Comparison of ENCODE assay signal across 14 cellular contexts in the genomic region with DNA sequence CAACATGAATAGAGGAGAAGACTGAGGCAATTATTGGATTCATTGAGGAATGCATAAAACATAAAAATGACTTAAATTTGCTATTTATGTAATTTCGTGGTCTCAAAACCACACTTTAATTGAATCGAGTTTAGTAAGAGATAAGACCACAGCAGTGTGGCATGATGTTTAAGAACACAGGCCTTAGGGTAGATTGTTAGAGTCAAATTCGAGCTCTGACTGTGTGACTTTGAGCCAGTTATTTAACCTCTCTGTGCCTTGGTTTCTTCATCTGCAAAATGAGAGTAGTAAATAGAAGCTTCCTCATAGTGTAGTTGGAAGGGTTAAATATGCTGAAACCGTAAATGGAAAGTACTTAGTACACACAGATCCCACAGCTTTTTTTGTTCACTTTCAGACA. TPM values are rescaled to one million over a fixed set of nuclear protein-coding genes. Genes with fewer than 3 reads are reported as not detected.
DNase-seq lines count a peak whose midpoint lies in the region; ATAC-seq and TF ChIP-seq lines count a peak whose summit lies in the region.
"Had no signal": no experiment of that assay in that cellular context is flagged by ENCODE, and none has a peak within 500 bp of the region (broad histone marks: within the 10 kb centered on the region; RNA-seq: fewer than 3 reads in every experiment).

No MANE protein-coding gene starts in this region.

- no peak overlapping the region for H2AFZ ChIP-seq in IMR-90 (replicated peaks; ENCODE audit: low read length, poor library complexity)

- H3K4me1 ChIP-seq in breast epithelium (no peaks in the 10 kb centered on the region), IMR-90 (ENCODE audit: control insufficient read depth, insufficient read depth, low read length) (peaks cover 9% of the 10 kb centered on the region), RWPE2 (ENCODE audit: insufficient read depth, poor library complexity, severe bottlenecking) (peaks cover 20% of the 10 kb centered on the region)

- no peak overlapping the region for H3K4me2 ChIP-seq in IMR-90 (ENCODE audit: low read depth, low read length)

- H3K27ac Mint-ChIP-seq in MCF 10A (ENCODE audit: low read depth, unreplicated experiment) = peak overlapping the region; percentile 96

- POLR2A ChIA-PET in MCF 10A (lab: Yijun Ruan, JAX) (interaction anchor here (0.7 to 4.5 kb wide), 4 partner anchors 10 to 1234 kb away, joined by 3 to 31 read pairs (median 3); partner anchors contain the start of gene FBXO33), IMR-90 (lab: Charles Lee; ENCODE audit: unreplicated experiment) (no interaction called here)

- no peak for ATAC-seq in IMR-90 (ENCODE audit: low read depth)
- no peak for ATAC-seq in RWPE2 (ENCODE audit: low read depth)
- ATAC-seq in GM21526 (IDR thresholded peaks at IDR 0.05; ENCODE audit: low FRiP score, unreplicated experiment) = no peak
- ATAC-seq: GM12878, HCT116 had no signal

- dilution Hi-C loops in IMR-90 (cut with HindIII; ENCODE audit: low sequenced_read_pairs, unreplicated experiment) = no loop called here

- no peak overlapping the region for H3K27ac ChIP-seq in breast epithelium
- H3K27ac ChIP-seq in IMR-90 (ENCODE audit: insufficient read depth, low read length) = no peak overlapping the region
- H3K27ac ChIP-seq in RWPE2 (ENCODE audit: poor library complexity, severe bottlenecking) = peak overlapping the region; percentile 79
- H3K27ac ChIP-seq: 22Rv1 had no signal

- peak overlapping the region; percentile 26; the same call in 1 of the 2 replicates for H2BK120ac ChIP-seq in IMR-90 (ENCODE audit: low read depth, low read length)

- H3K4me3 ChIP-seq in breast epithelium (no peak overlapping the region), IMR-90 (ENCODE audit: insufficient read depth, low read depth, low read length) (no peak overlapping the region), RWPE2 (ENCODE audit: severe bottlenecking) (no peak overlapping the region)
- H3K4me3 ChIP-seq: GM12878 had no signal

- H3K36me3 ChIP-seq in breast epithelium = no peaks in the 10 kb centered on the region
- H3K36me3 ChIP-seq in IMR-90 (ENCODE audit: control insufficient read depth, insufficient read depth, low read length) = no peaks in the 10 kb centered on the region
- no peaks in the 10 kb centered on the region for H3K36me3 ChIP-seq in RWPE2 (ENCODE audit: low read depth)

- H2BK15ac ChIP-seq in IMR-90 (ENCODE audit: low read depth, low read length) = no peak overlapping the region

- H3K4me1 Mint-ChIP-seq in MCF 10A (ENCODE audit: insufficient read depth, unreplicated experiment) = peaks cover 35% of the 10 kb centered on the region

- DNase-seq in MCF 10A (ENCODE audit: unreplicated experiment) (no peak), breast epithelium (ENCODE audit: low spot score in 2 of 2) (no peak), IMR-90 (no peak), RWPE2 (ENCODE audit: low spot score) (no peak), C1 segment of cervical spinal cord (lab: John Stamatoyannopoulos, UW) (no peak), NCI-H526 treated with DMSO at 0.1 percent for 48 hours (lab: John Stamatoyannopoulos, UW) (no peak), NCI-H510A treated with DMSO at 0.1 percent for 48 hours (lab: John Stamatoyannopoulos, UW) (no peak)
- DNase-seq: DMS53 had no signal

- H3K27me3 ChIP-seq in breast epithelium (no peaks in the 10 kb centered on the region), IMR-90 (ENCODE audit: control insufficient read depth, insufficient read depth, low read length) (no peaks in the 10 kb centered on the region), RWPE2 (ENCODE audit: insufficient read depth, poor library complexity, severe bottlenecking) (no peaks in the 10 kb centered on the region)

- TF ChIP-seq POLR2A in breast epithelium (IDR thresholded peaks at IDR 0.05) = no peak
- TF ChIP-seq POLR2A in IMR-90 (IDR thresholded peaks at IDR 0.05; ENCODE audit: low read depth, low read length) = no peak

- H2BK20ac ChIP-seq in IMR-90 (ENCODE audit: low read depth, low read length) = peak overlapping the region; percentile 11; the same call in 1 of the 2 replicates

- H3K36me3 Mint-ChIP-seq in MCF 10A (ENCODE audit: insufficient read depth, unreplicated experiment) = peaks cover 5% of the 10 kb centered on the region

- no peaks in the 10 kb centered on the region; the same call in 1 of the 2 replicates for H3K9me1 ChIP-seq in IMR-90 (ENCODE audit: insufficient read depth, low read length)

- BruUV-seq in MCF 10A (replicated peaks; lab: Mats Ljungman, UMichigan) (no TSS peak), IMR-90 (replicated peaks; lab: Mats Ljungman, UMichigan) (no TSS peak)

- H3K9me3 ChIP-seq in breast epithelium (no peaks in the 10 kb centered on the region), IMR-90 (ENCODE audit: control insufficient read depth, insufficient read depth, low read length) (no peaks in the 10 kb centered on the region), RWPE2 (ENCODE audit: severe bottlenecking) (no peaks in the 10 kb centered on the region)

- in situ Hi-C loops in IMR-90 (cut with MboI; ENCODE audit: low sequenced_read_pairs) = no loop called here

- intact Hi-C loops in MCF 10A (cut with micrococcal nuclease) (no loop called here), breast epithelium (cut with DNase I; ENCODE audit: low total_unique reads) (no loop called here), IMR-90 (cut with micrococcal nuclease) (loop anchor here (5.0 kb wide), 2 partner anchors 56 to 669 kb away; no protein-coding TSS in a partner anchor)

- no peak for TF ChIP-seq RAD21 in IMR-90 (IDR thresholded peaks at IDR 0.05; ENCODE audit: low read length)

- H3K9me3 Mint-ChIP-seq in MCF 10A (ENCODE audit: unreplicated experiment) = peaks cover 6% of the 10 kb centered on the region

- no peaks in the 10 kb centered on the region for H3K27me3 Mint-ChIP-seq in MCF 10A (ENCODE audit: insufficient read depth, unreplicated experiment)

- H2AK9ac ChIP-seq in IMR-90 (replicated peaks; ENCODE audit: low read depth, low read length, poor library complexity) = no peak overlapping the region

- no peak overlapping the region for H3K56ac ChIP-seq in IMR-90 (ENCODE audit: extremely low read depth, insufficient read depth, low read length)

- H3K9ac ChIP-seq in IMR-90 (ENCODE audit: low read depth, low read length) = no peak overlapping the region

- 0 out of 2 replicates have a peak overlapping the region, but pooled peaks have one; percentile 23 for H3K23ac ChIP-seq in IMR-90 (ENCODE audit: low read depth, low read length)

- H3K14ac ChIP-seq in IMR-90 (replicated peaks; ENCODE audit: low read depth, low read length) = no peak overlapping the region

- H2AK5ac ChIP-seq in IMR-90 (ENCODE audit: low read depth, low read length) = no peak overlapping the region

- TF ChIP-seq CTCF in MCF 10A (IDR thresholded peaks at IDR 0.05; ENCODE audit: unreplicated experiment) (no peak), breast epithelium (IDR thresholded peaks at IDR 0.05) (no peak), IMR-90 (conservative IDR thresholded peaks at IDR 0.05; ENCODE audit: low read depth, low read length) (no peak), RWPE2 (IDR thresholded peaks at IDR 0.05; ENCODE audit: poor library complexity, severe bottlenecking) (no peak)

- peak overlapping the region in 1 of 2 experiments; percentile 7; a peak in 2 of 4 replicates for H4K8ac ChIP-seq in IMR-90 (ENCODE audit: low read depth in 2 of 2, low read length in 2 of 2)

- peak overlapping the region; percentile 14; the same call in 1 of the 2 replicates for H3K18ac ChIP-seq in IMR-90 (ENCODE audit: low read depth, low read length)

- no peak overlapping the region for H3K4ac ChIP-seq in IMR-90 (ENCODE audit: low read depth, low read length)

- H3K79me1 ChIP-seq in IMR-90 (ENCODE audit: low read depth in 1 of 2, low read length in 2 of 2) = no peaks in the 10 kb centered on the region

- peak overlapping the region; percentile 0 for H2BK5ac ChIP-seq in IMR-90 (ENCODE audit: low read depth, low read length, poor library complexity, severe bottlenecking)

- WGBS in IMR-90 (ENCODE audit: extremely low coverage in 2 of 2, insufficient read length in 1 of 2), 2 experiments = no CpG with 5 or more reads among the region's 4 CpGs

- H4K91ac ChIP-seq in IMR-90 (ENCODE audit: insufficient read depth, low read depth, low read length) = peak overlapping the region; percentile 8; the same call in 1 of the 2 replicates

- CTCF ChIA-PET in MCF 10A (lab: Yijun Ruan, JAX) (interaction anchor here (0.5 to 5.7 kb wide), 15 partner anchors 9 to 669 kb away, joined by 3 to 50 read pairs (median 4); partner anchors contain the start of gene CLEC14A), IMR-90 (lab: Yijun Ruan, JAX) (interaction anchor here (1.0 to 2.1 kb wide), 4 partner anchors 35 to 297 kb away, joined by 3 to 8 read pairs (median 4); no protein-coding TSS in a partner anchor)

- H4K20me1 ChIP-seq in IMR-90 (ENCODE audit: insufficient read depth, low read length) = no peaks in the 10 kb centered on the region

- no peak overlapping the region for H3K4me3 Mint-ChIP-seq in MCF 10A (ENCODE audit: unreplicated experiment)

- H4K5ac ChIP-seq in IMR-90 (ENCODE audit: low read depth, low read length) = no peak overlapping the region

TF ChIP-seq in IMR-90, 13 proteins besides CTCF, POLR2A, EP300 and RAD21 (continues in another document):
- no peak for TF ChIP-seq MXI1 (IDR thresholded peaks at IDR 0.05; ENCODE audit: borderline replicate concordance, low read depth, low read length)
- no peak for TF ChIP-seq MAFK (IDR thresholded peaks at IDR 0.05; ENCODE audit: low read depth, low read length)
- TF ChIP-seq CHD1 (IDR thresholded peaks at IDR 0.05; ENCODE audit: low read depth, low read length) = no peak
- TF ChIP-seq, protein P1, sequence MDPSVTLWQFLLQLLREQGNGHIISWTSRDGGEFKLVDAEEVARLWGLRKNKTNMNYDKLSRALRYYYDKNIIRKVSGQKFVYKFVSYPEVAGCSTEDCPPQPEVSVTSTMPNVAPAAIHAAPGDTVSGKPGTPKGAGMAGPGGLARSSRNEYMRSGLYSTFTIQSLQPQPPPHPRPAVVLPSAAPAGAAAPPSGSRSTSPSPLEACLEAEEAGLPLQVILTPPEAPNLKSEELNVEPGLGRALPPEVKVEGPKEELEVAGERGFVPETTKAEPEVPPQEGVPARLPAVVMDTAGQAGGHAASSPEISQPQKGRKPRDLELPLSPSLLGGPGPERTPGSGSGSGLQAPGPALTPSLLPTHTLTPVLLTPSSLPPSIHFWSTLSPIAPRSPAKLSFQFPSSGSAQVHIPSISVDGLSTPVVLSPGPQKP (IDR thresholded peaks at IDR 0.05; ENCODE audit: borderline replicate concordance, low read depth, low read length) = no peak

RNA-seq across cellular contexts. Expression of gene SSTR1, which starts 9.3 kb away (rescaled TPM):
- total RNA-seq in MCF 10A (2022) = 0.29 and 0.33 TPM in 2 replicates
- total RNA-seq in breast epithelium = under 1 TPM; 0.16 to 0.33 (median 0.29) TPM
- total RNA-seq in IMR-90 (2012; rRNA removed) = 1.1 and 1.4 TPM in 2 replicates
- polyA plus RNA-seq in IMR-90 (2012; rRNA removed) = 5.5 and 5.6 TPM in 2 replicates
- polyA plus RNA-seq in IMR-90 (2012; cell fraction: cytosol; rRNA removed) = 3.2 and 4.9 TPM in 2 replicates
- 4.7 and 4.8 TPM in 2 replicates for polyA plus RNA-seq in IMR-90 (2012; cell fraction: nucleus; rRNA removed; ENCODE audit: low replicate concordance)
- total RNA-seq: GM12878, H4 had no signal

RNA-seq across cellular contexts. Expression of gene CLEC14A, which starts 57.5 kb away (rescaled TPM):
- total RNA-seq in MCF 10A (2022) = not detected in 2 replicates
- total RNA-seq in breast epithelium = 10 to 100 TPM; 11.9 to 25.6 (median 24.8) TPM
- total RNA-seq in IMR-90 (2012; rRNA removed) = 2.8 and 3.0 TPM in 2 replicates
- polyA plus RNA-seq in IMR-90 (2012; rRNA removed) = 5.7 and 6.2 TPM in 2 replicates
- polyA plus RNA-seq in IMR-90 (2012; cell fraction: cytosol; rRNA removed) = 4.6 and 5.4 TPM in 2 replicates
- polyA plus RNA-seq in IMR-90 (2012; cell fraction: nucleus; rRNA removed; ENCODE audit: low replicate concordance) = 1.4 and 2.9 TPM in 2 replicates
- total RNA-seq: A673, GM12878, H4 had no signal
- polyA plus RNA-seq: GM12878 had no signal
